16 cellular contexts compared by ENCODE assay signal in the genomic region with DNA sequence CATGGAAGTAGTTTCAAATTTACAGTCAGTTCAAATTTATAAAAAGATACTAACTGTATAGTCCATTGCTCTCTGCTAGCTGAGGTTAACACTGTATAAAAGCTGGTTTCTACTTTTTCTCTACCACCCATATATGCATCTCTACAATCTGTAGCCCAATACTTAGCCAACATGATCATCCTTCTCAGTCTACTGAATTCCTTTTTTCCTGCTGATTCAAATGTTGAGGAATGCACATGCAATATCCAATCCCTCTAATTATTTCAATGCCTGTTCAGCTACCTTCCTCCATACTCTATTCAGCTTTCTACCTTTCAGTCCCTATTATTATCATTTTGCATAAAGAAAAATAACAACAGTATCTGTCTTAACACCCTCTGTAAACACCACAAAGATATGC.
"Had no signal": no experiment of that assay in that cellular context is flagged by ENCODE, and none has a peak within 500 bp of the region (broad histone marks: within the 10 kb centered on the region; RNA-seq: fewer than 3 reads in every experiment).

No MANE protein-coding gene starts in this region.

- H3K36me3 ChIP-seq: heart left ventricle, left ventricle myocardium inferior, prostate gland, right lobe of liver had no signal

- H3K9me3 ChIP-seq: body of pancreas, heart left ventricle, left ventricle myocardium inferior, prostate gland, right lobe of liver had no signal

- H3K4me3 ChIP-seq: body of pancreas, heart left ventricle, left ventricle myocardium inferior, prostate gland, right lobe of liver had no signal

- ATAC-seq: body of pancreas; foreskin keratinocyte; heart left ventricle; natural killer cell treated with Interleukin-12 subunit alpha and Interleukin-12 subunit beta and Interleukin-15 and Interleukin-18, amount 100 ng/mL, for 72 hours; stimulated activated naive B cell treated with anti-CD40 and anti-IgM and Interleukin-4, amounts not matched to agents 10 μg/mL and 1 μg/mL and 100 μg/mL, for 72 hours had no signal

- H3K27ac ChIP-seq: body of pancreas, foreskin keratinocyte, heart left ventricle, left ventricle myocardium inferior, prostate gland, right lobe of liver had no signal

- H3K4me1 ChIP-seq: prostate gland had no signal

- H3K27me3 ChIP-seq: body of pancreas, foreskin keratinocyte, heart left ventricle, right lobe of liver had no signal

- DNase-seq: activated CD4-positive, alpha-beta T cell treated with anti-CD3 and anti-CD28 coated beads, Interleukin-2, amount 50 U/mL, for 48 hours; activated CD4-positive, CD25-positive, alpha-beta regulatory T cell treated with anti-CD3 and anti-CD28 coated beads, Interleukin-2, amount 50 U/mL, for 72 hours; activated T-cell treated with anti-CD3 and anti-CD28 coated beads, Interleukin-2, amount 50 U/mL, for 48 hours; body of pancreas; endodermal cell; erythroblast; heart left ventricle; left ventricle myocardium inferior; nucleus accumbens; right lobe of liver; stimulated activated CD4-positive, alpha-beta T cell treated with anti-CD3 and anti-CD28 coated beads, Interleukin-2, amount 100 ng/mL, for 24 hours; stimulated activated naive B cell treated with anti-CD40 and anti-IgM and Interleukin-4, amounts not matched to agents 10 μg/mL and 1 μg/mL and 100 μg/mL, for 72 hours; SW 1271 had no signal
